ENCODE assay signal across 2 cellular contexts in genomic region chr13:73075546-73075945, GRCh38.
TF ChIP-seq lines count a peak whose summit lies in the region.

No MANE protein-coding gene starts in this region.

TF ChIP-seq in IMR-90, 13 proteins besides CTCF, POLR2A, EP300 and RAD21:
- no peak for TF ChIP-seq MXI1 (IDR thresholded peaks at IDR 0.05; ENCODE audit: borderline replicate concordance, low read depth, low read length)
- no peak for TF ChIP-seq SMC3 (IDR thresholded peaks at IDR 0.05; ENCODE audit: low read depth, low read length)
- no peak for TF ChIP-seq RFX5 (IDR thresholded peaks at IDR 0.05; ENCODE audit: low read depth, low read length)
- no peak for TF ChIP-seq MAFK (IDR thresholded peaks at IDR 0.05; ENCODE audit: low read depth, low read length)
- no peak for TF ChIP-seq RCOR1 (IDR thresholded peaks at IDR 0.05; ENCODE audit: insufficient replicate concordance, low read length)
- no peak for TF ChIP-seq MAZ (IDR thresholded peaks at IDR 0.05; ENCODE audit: borderline replicate concordance, low read depth, low read length)
- TF ChIP-seq USF2 (IDR thresholded peaks at IDR 0.05; ENCODE audit: low read depth, low read length): no peak
- TF ChIP-seq NFE2L2 (IDR thresholded peaks at IDR 0.05; ENCODE audit: low read depth, low read length): no peak
- no peak for TF ChIP-seq BHLHE40 (IDR thresholded peaks at IDR 0.05; ENCODE audit: low read depth, low read length)
- no peak for TF ChIP-seq FOS (IDR thresholded peaks at IDR 0.05; ENCODE audit: low read depth, low read length)
- no peak for TF ChIP-seq ELK1 (IDR thresholded peaks at IDR 0.05; ENCODE audit: borderline replicate concordance, low read depth, low read length)
- no peak for TF ChIP-seq CHD1 (IDR thresholded peaks at IDR 0.05; ENCODE audit: low read depth, low read length)
- no peak for TF ChIP-seq CEBPB (IDR thresholded peaks at IDR 0.05; ENCODE audit: low read depth, low read length)
TF ChIP-seq in IMR-90: peak in this region for 0.

TF ChIP-seq in endothelial cell of umbilical vein, 7 proteins besides CTCF, POLR2A, EP300 and RAD21:
- TF ChIP-seq EZH2 (IDR thresholded peaks at IDR 0.05; ENCODE audit: borderline replicate concordance, low read depth, low read length, severe bottlenecking): no peak
- TF ChIP-seq MAX (IDR thresholded peaks at IDR 0.05; ENCODE audit: insufficient read depth, insufficient read length): no peak
- no peak for TF ChIP-seq FOS (IDR thresholded peaks at IDR 0.05; ENCODE audit: borderline replicate concordance, insufficient read depth, low read length)
- TF ChIP-seq JUN (IDR thresholded peaks at IDR 0.05; ENCODE audit: borderline replicate concordance, insufficient read depth, insufficient read length, low read depth): no peak
- TF ChIP-seq GATA2 (IDR thresholded peaks at IDR 0.05; ENCODE audit: insufficient read depth, insufficient read length, low read depth, low read length): no peak
- TF ChIP-seq POLR2AphosphoS5 (IDR thresholded peaks at IDR 0.05; ENCODE audit: insufficient read depth, low read depth, low read length): no peak
- TF ChIP-seq MYC (IDR thresholded peaks at IDR 0.05; ENCODE audit: low read depth, low read length): no peak
